In genomic region chrX:20352935-20353336, GRCh38 we compare ENCODE assay signal across 14 cellular contexts.
DNase-seq lines count a peak whose midpoint lies in the region; ATAC-seq and TF ChIP-seq lines count a peak whose summit lies in the region.
"Had no signal": no experiment of that assay in that cellular context is flagged by ENCODE, and none has a peak within 500 bp of the region (broad histone marks: within the 10 kb centered on the region; RNA-seq: fewer than 3 reads in every experiment).

No MANE protein-coding gene starts in this region.

- in situ Hi-C loops in GM13976 (cut with MboI; ENCODE audit: low sequenced_read_pairs, unreplicated experiment), result no loop called here

- no peaks in the 10 kb centered on the region for H3K79me2 ChIP-seq in hepatocyte
- no peaks in the 10 kb centered on the region for H3K79me2 ChIP-seq in SK-N-SH (ENCODE audit: insufficient read depth)

- 82% methylated on average over 3 of the region's 3 CpGs for WGBS in hepatocyte (ENCODE audit: low lambda C conversion rate, missing lambda C conversion rate)
- WGBS in SK-N-SH (ENCODE audit: low lambda C conversion rate), result 35% methylated on average over 3 of the region's 3 CpGs

- POLR2A ChIA-PET in SK-N-SH (lab: Yijun Ruan, JAX), result no interaction called here

- H4K20me1 ChIP-seq in hepatocyte (ENCODE audit: insufficient read depth, poor library complexity, severe bottlenecking) (no peaks in the 10 kb centered on the region), SK-N-SH (ENCODE audit: insufficient read depth) (no peaks in the 10 kb centered on the region)
- H4K20me1 ChIP-seq: BLaER1 treated with 17β-estradiol and CSF1 and Interleukin-3, amounts not matched to agents 10 nM and 100 nM had no signal

- H3K4me3 ChIP-seq in hepatocyte, result no peak overlapping the region
- H3K4me3 ChIP-seq in SK-N-SH (ENCODE audit: low read depth in 2 of 2, low read length in 1 of 2), result no peak overlapping the region
- H3K4me3 ChIP-seq: BLaER1 treated with 17β-estradiol and CSF1 and Interleukin-3, amounts not matched to agents 10 nM and 100 nM; sigmoid colon had no signal

- H3K4me2 ChIP-seq in hepatocyte (no peak overlapping the region), SK-N-SH (no peak overlapping the region)
- H3K4me2 ChIP-seq: BLaER1 treated with 17β-estradiol and CSF1 and Interleukin-3, amounts not matched to agents 10 nM and 100 nM had no signal

- TF ChIP-seq CTCF in GM13976 (IDR thresholded peaks at IDR 0.05; ENCODE audit: borderline replicate concordance, control extremely low read depth, extremely low read depth, insufficient read depth, missing control alignments) (no peak), hepatocyte (IDR thresholded peaks at IDR 0.05; ENCODE audit: poor library complexity) (no peak), SK-N-SH (IDR thresholded peaks at IDR 0.05) (no peak)

- H3K36me3 ChIP-seq in hepatocyte (replicated peaks; ENCODE audit: insufficient read depth, low read depth) (no peaks in the 10 kb centered on the region), SK-N-SH (replicated peaks in 1 of 2; ENCODE audit: control insufficient read depth in 1 of 2, insufficient read depth in 2 of 2, low read length in 1 of 2) (no peaks in the 10 kb centered on the region)
- H3K36me3 ChIP-seq: BLaER1 treated with 17β-estradiol and CSF1 and Interleukin-3, amounts not matched to agents 10 nM and 100 nM; brain microvascular endothelial cell; sigmoid colon had no signal

- H3K27ac ChIP-seq in hepatocyte (no peak overlapping the region), SK-N-SH (ENCODE audit: low read depth in 2 of 2, low read length in 1 of 2) (no peak overlapping the region)
- H3K27ac ChIP-seq: BLaER1 treated with 17β-estradiol and CSF1 and Interleukin-3, amounts not matched to agents 10 nM and 100 nM; brain microvascular endothelial cell; sigmoid colon had no signal

- peak; percentile 27 for DNase-seq in GM13976 (ENCODE audit: low spot score)
- no peak for DNase-seq in T-helper 17 cell
- no peak for DNase-seq in hepatocyte (ENCODE audit: low spot score)
- no peak for DNase-seq in H4 (ENCODE audit: low spot score)
- DNase-seq in SK-N-SH, result no peak
- DNase-seq: brain microvascular endothelial cell, foreskin fibroblast, HFFc6, mammary epithelial cell, sigmoid colon had no signal

- peaks cover 7% of the 10 kb centered on the region for H3K4me1 Mint-ChIP-seq in T-helper 17 cell

- TF ChIP-seq EP300 in SK-N-SH (IDR thresholded peaks at IDR 0.05; ENCODE audit: borderline replicate concordance in 1 of 2, low read depth in 1 of 2, low read length in 1 of 2), result no peak

- CTCF ChIA-PET in SK-N-SH (lab: Yijun Ruan, JAX), result no interaction called here

- TF ChIP-seq RAD21 in SK-N-SH (IDR thresholded peaks at IDR 0.05; ENCODE audit: low read length), result no peak

- no peaks in the 10 kb centered on the region for H3K9me2 ChIP-seq in hepatocyte (replicated peaks; ENCODE audit: insufficient read depth)
- no peaks in the 10 kb centered on the region for H3K9me2 ChIP-seq in SK-N-SH

- no peaks in the 10 kb centered on the region for H3K36me3 Mint-ChIP-seq in T-helper 17 cell (ENCODE audit: low read depth)

- H3K9me3 ChIP-seq in T-helper 17 cell (ENCODE audit: control insufficient read depth, low read length, poor library complexity, severe bottlenecking), result no peaks in the 10 kb centered on the region
- H3K9me3 ChIP-seq in hepatocyte (ENCODE audit: low read depth), result no peaks in the 10 kb centered on the region
- H3K9me3 ChIP-seq in SK-N-SH, result no peaks in the 10 kb centered on the region
- H3K9me3 ChIP-seq: sigmoid colon had no signal

- H2AFZ ChIP-seq in hepatocyte (no peak overlapping the region), SK-N-SH (ENCODE audit: low read depth) (no peak overlapping the region)

- H3K4me1 ChIP-seq in hepatocyte (ENCODE audit: insufficient read depth) (no peaks in the 10 kb centered on the region), SK-N-SH (ENCODE audit: control insufficient read depth in 1 of 2, insufficient read depth in 2 of 2, low read depth in 1 of 2, low read length in 1 of 2) (no peaks in the 10 kb centered on the region)

- no peaks in the 10 kb centered on the region for H3K27me3 Mint-ChIP-seq in T-helper 17 cell

- no peaks in the 10 kb centered on the region for H3F3A ChIP-seq in SK-N-SH (replicated peaks; ENCODE audit: insufficient read depth)

- H3K27me3 ChIP-seq in hepatocyte (no peaks in the 10 kb centered on the region), SK-N-SH (ENCODE audit: insufficient read depth) (no peaks in the 10 kb centered on the region)
- H3K27me3 ChIP-seq: BLaER1 treated with 17β-estradiol and CSF1 and Interleukin-3, amounts not matched to agents 10 nM and 100 nM; brain microvascular endothelial cell; sigmoid colon had no signal

- no peak overlapping the region for H3K4me3 Mint-ChIP-seq in T-helper 17 cell
- H3K4me3 Mint-ChIP-seq: HFFc6 had no signal

- ATAC-seq in GM18907 (IDR thresholded peaks at IDR 0.05; ENCODE audit: unreplicated experiment) (peak; percentile 59), HG02798 (IDR thresholded peaks at IDR 0.05; ENCODE audit: poor library complexity, unreplicated experiment) (peak; percentile 64), T-helper 17 cell (no peak), HG02981 (IDR thresholded peaks at IDR 0.05; ENCODE audit: unreplicated experiment) (no peak)

- peak overlapping the region; percentile 43 for H3K27ac Mint-ChIP-seq in T-helper 17 cell
- H3K27ac Mint-ChIP-seq: HFFc6 had no signal

- H3K9ac ChIP-seq in SK-N-SH, result no peak overlapping the region
- H3K9ac ChIP-seq: BLaER1 treated with 17β-estradiol and CSF1 and Interleukin-3, amounts not matched to agents 10 nM and 100 nM had no signal

TF ChIP-seq in SK-N-SH, 30 proteins besides CTCF, POLR2A, EP300 and RAD21:
- TF ChIP-seq SMC3 (IDR thresholded peaks at IDR 0.05; ENCODE audit: low read depth, low read length), result no peak
- TF ChIP-seq EZH2phosphoT487 (IDR thresholded peaks at IDR 0.05; ENCODE audit: borderline replicate concordance, low read depth), result no peak
- TF ChIP-seq FOXM1 (IDR thresholded peaks at IDR 0.05; ENCODE audit: low read depth), result no peak
- TF ChIP-seq FOSL2 (IDR thresholded peaks at IDR 0.05; ENCODE audit: borderline replicate concordance, low read depth), result no peak
- TF ChIP-seq NFIC (IDR thresholded peaks at IDR 0.05; ENCODE audit: borderline replicate concordance), result no peak
- TF ChIP-seq TCF12 (IDR thresholded peaks at IDR 0.05), result no peak
- no peak for TF ChIP-seq USF2 (IDR thresholded peaks at IDR 0.05; ENCODE audit: borderline replicate concordance, low read depth, low read length)
- no peak for TF ChIP-seq GATA2 (CRISPR knock-in tag; IDR thresholded peaks at IDR 0.05)
- TF ChIP-seq SIN3A (IDR thresholded peaks at IDR 0.05; ENCODE audit: borderline replicate concordance, low read depth, low read length), result no peak
- no peak for TF ChIP-seq TEAD4 (IDR thresholded peaks at IDR 0.05; ENCODE audit: borderline replicate concordance, insufficient read depth)

Comparison
In these comparisons a context has a peak if more than half of its experiments do, and no peak if none do; other contexts are left out.
1. ATAC-seq: peak in GM18907 (single experiment) and HG02798 (single experiment); none in T-helper 17 cell (single experiment) and HG02981 (single experiment).